27 cellular contexts compared by ENCODE assay signal in the genomic region with DNA sequence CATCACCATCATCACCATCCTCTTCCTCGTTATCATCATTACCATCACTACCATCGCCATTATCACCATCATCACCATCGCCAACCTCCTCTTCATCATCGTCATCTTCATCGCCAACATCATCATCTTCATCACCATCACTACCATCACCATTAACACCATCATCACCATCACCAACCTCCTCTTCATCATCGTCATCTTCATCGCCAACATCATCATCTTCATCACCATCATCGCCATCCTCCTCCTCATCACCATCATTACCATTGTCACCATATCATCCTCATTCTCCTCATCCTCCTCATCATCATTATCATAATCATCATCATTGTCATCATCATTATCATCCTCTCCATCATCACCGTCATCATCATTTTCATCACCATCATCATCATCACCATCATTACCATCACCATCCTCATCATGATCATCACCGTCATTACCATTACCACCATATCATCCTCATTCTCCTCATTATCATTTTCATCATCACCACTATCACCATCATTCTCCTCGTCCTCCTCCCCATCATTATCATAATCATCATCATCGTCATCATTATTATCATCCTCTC.
DNase-seq lines count a peak whose midpoint lies in the region; ATAC-seq, FAIRE-seq and TF ChIP-seq lines count a peak whose summit lies in the region.
"Had no signal": no experiment of that assay in that cellular context is flagged by ENCODE, and none has a peak within 500 bp of the region (broad histone marks: within the 10 kb centered on the region; RNA-seq: fewer than 3 reads in every experiment).

No MANE protein-coding gene starts in this region.

- H3K9me3 ChIP-seq in HEK293 (ENCODE audit: control insufficient read depth, insufficient read depth, low read depth, low read length) (no peaks in the 10 kb centered on the region), K562 (replicated peaks; ENCODE audit: control insufficient read depth, insufficient read depth, low read depth, low read length) (no peaks in the 10 kb centered on the region), H1 (ENCODE audit: insufficient read depth in 2 of 2, low read depth in 1 of 2, low read length in 1 of 2) (no peaks in the 10 kb centered on the region; a peak in 1 of 4 replicates), esophagus muscularis mucosa (no peaks in the 10 kb centered on the region)
- H3K9me3 ChIP-seq: BLaER1 had no signal

- no peaks in the 10 kb centered on the region for H4K20me1 ChIP-seq in K562 (replicated peaks; ENCODE audit: control insufficient read depth, insufficient read depth, low read length)
- H4K20me1 ChIP-seq in H1 (replicated peaks in 1 of 2; ENCODE audit: control insufficient read depth in 1 of 2, insufficient read depth in 2 of 2, low read length in 2 of 2): no peaks in the 10 kb centered on the region
- H4K20me1 ChIP-seq: BLaER1 had no signal

- no peak overlapping the region for H3K4ac ChIP-seq in H1 (replicated peaks; ENCODE audit: insufficient read length, low read depth, low read length)

- TF ChIP-seq EP300 in K562 (IDR thresholded peaks at IDR 0.05; ENCODE audit: low read length) (no peak), H1 (IDR thresholded peaks at IDR 0.05; ENCODE audit: borderline replicate concordance in 1 of 2, low read depth in 2 of 2, low read length in 2 of 2) (no peak), esophagus muscularis mucosa (IDR thresholded peaks at IDR 0.05) (no peak)

- no peak overlapping the region for H2BK12ac ChIP-seq in H1 (ENCODE audit: low read depth, low read length)

- TF ChIP-seq CTCF in HEK293 (tag by site-specific recombination; IDR thresholded peaks at IDR 0.05): no peak
- TF ChIP-seq CTCF in K562 (IDR thresholded peaks at IDR 0.05 in 2 of 3, conservative IDR thresholded peaks at IDR 0.05 in 1 of 3; ENCODE audit: insufficient read depth in 2 of 3, low read depth in 1 of 3, low read length in 3 of 3): no peak
- no peak for TF ChIP-seq CTCF in H1 (IDR thresholded peaks at IDR 0.05; ENCODE audit: control extremely low read depth in 1 of 3, insufficient read depth in 1 of 3, low read depth in 1 of 3, low read length in 3 of 3)
- TF ChIP-seq CTCF in esophagus muscularis mucosa (IDR thresholded peaks at IDR 0.05): no peak

- no peak overlapping the region for H2BK120ac ChIP-seq in H1 (replicated peaks; ENCODE audit: low read depth, low read length)

- H2AK5ac ChIP-seq in H1 (ENCODE audit: low read depth, low read length): peak overlapping the region; percentile 96

- H2BK5ac ChIP-seq in H1 (ENCODE audit: low read depth, low read length): no peak overlapping the region

- ATAC-seq in K562 (no peak), HG02981 (IDR thresholded peaks at IDR 0.05; ENCODE audit: unreplicated experiment) (no peak), HG03095 (IDR thresholded peaks at IDR 0.05; ENCODE audit: unreplicated experiment) (no peak)
- ATAC-seq: GM12878 had no signal

- no peak overlapping the region for H2AFZ ChIP-seq in K562 (ENCODE audit: low read depth, low read length)
- no peak overlapping the region for H2AFZ ChIP-seq in H1 (ENCODE audit: low read length)

- H3K9ac ChIP-seq in K562 (ENCODE audit: insufficient read depth in 1 of 2, low read depth in 2 of 2, low read length in 2 of 2) (no peak overlapping the region), H1 (replicated peaks in 1 of 4; ENCODE audit: extremely low read depth in 1 of 4, low read depth in 3 of 4, low read length in 3 of 4) (no peak overlapping the region)
- H3K9ac ChIP-seq: BLaER1 had no signal

- intact Hi-C loops in K562 (cut with micrococcal nuclease) (no loop called here), esophagus muscularis mucosa (cut with DNase I) (no loop called here)

- in situ Hi-C loops in K562 (cut with MboI) (no loop called here), ACHN (cut with HindIII; ENCODE audit: low pct_ligation_motif_present, low pct_unique_long_range_greater_than_20kb, low sequenced_read_pairs) (no loop called here)

- no peak overlapping the region for H4K91ac ChIP-seq in H1 (replicated peaks; ENCODE audit: insufficient read length, low read length)

- H3K27ac ChIP-seq in HEK293 (ENCODE audit: extremely low read depth, low read depth, low read length) (no peak overlapping the region), K562 (ENCODE audit: extremely low read depth, low read depth, low read length) (no peak overlapping the region), H1 (ENCODE audit: low read depth, low read length) (no peak overlapping the region), esophagus muscularis mucosa (replicated peaks in 1 of 4) (no peak overlapping the region)
- H3K27ac ChIP-seq: BLaER1 had no signal

- H3K4me3 ChIP-seq in HEK293 (ENCODE audit: low read depth, low read length) (no peak overlapping the region), K562 (no peak overlapping the region), H1 (ENCODE audit: extremely low read depth in 1 of 4, insufficient read depth in 2 of 4, low read depth in 3 of 4, low read length in 4 of 4) (no peak overlapping the region), esophagus muscularis mucosa (no peak overlapping the region)
- H3K4me3 ChIP-seq: BLaER1, GM12878 had no signal

- H2BK20ac ChIP-seq in H1 (ENCODE audit: low read length): no peak overlapping the region

- WGBS in K562 (ENCODE audit: insufficient coverage, low coverage, missing lambda C conversion rate): 0% methylated on average over 12 of the region's 12 CpGs
- WGBS in H1 (ENCODE audit: extremely low coverage in 1 of 2, insufficient coverage in 1 of 2, insufficient read length in 1 of 2, insufficient replicate concordance in 2 of 2, low coverage in 1 of 2, low lambda C conversion rate in 2 of 2, missing lambda C conversion rate in 1 of 2), 2 experiments: 90 to 100% methylated on average over 9 to 12 of the region's 12 CpGs
- 93% methylated on average over 12 of the region's 12 CpGs for WGBS in esophagus muscularis mucosa

- H3K27me3 ChIP-seq in K562 (ENCODE audit: control insufficient read depth in 2 of 2, insufficient read depth in 2 of 2, low read length in 2 of 2): peaks cover 0 to 15% of the 10 kb centered on the region in 2 experiments; a peak in 3 of 5 replicates
- H3K27me3 ChIP-seq in H1 (replicated peaks in 1 of 4; ENCODE audit: control insufficient read depth in 3 of 4, extremely low read depth in 1 of 4, insufficient read depth in 3 of 4, low read length in 3 of 4): no peaks in the 10 kb centered on the region
- H3K27me3 ChIP-seq in esophagus muscularis mucosa: peaks cover 0 to 55% (median 0%) of the 10 kb centered on the region in 4 donors
- H3K27me3 ChIP-seq: BE2C, BLaER1 had no signal

- H4K8ac ChIP-seq in H1 (ENCODE audit: extremely low read depth, insufficient read depth, low read length): no peak overlapping the region

- H2BK15ac ChIP-seq in H1 (ENCODE audit: low read length): no peak overlapping the region

- CTCF ChIA-PET in HEK293 (lab: Yijun Ruan, JAX) (no interaction called here), K562 (lab: Yijun Ruan, JAX; ENCODE audit: low intra/inter-chr PET ratio) (no interaction called here), H1 (lab: Charles Lee; ENCODE audit: partially characterized antibody) (interaction anchor here (0.9 to 1.6 kb wide), 3 partner anchors 19 to 130 kb away, joined by 3 to 4 read pairs (median 3); no protein-coding TSS in a partner anchor)

- no peak overlapping the region for H4K5ac ChIP-seq in H1 (ENCODE audit: insufficient read length, low read depth, low read length)

- TF ChIP-seq RAD21 in K562 (CRISPR knock-in tag; conservative IDR thresholded peaks at IDR 0.05 in 1 of 2, IDR thresholded peaks at IDR 0.05 in 1 of 2): no peak
- TF ChIP-seq RAD21 in H1 (IDR thresholded peaks at IDR 0.05 in 1 of 2, conservative IDR thresholded peaks at IDR 0.05 in 1 of 2; ENCODE audit: low read depth in 2 of 2, low read length in 2 of 2): no peak

- no peak overlapping the region for H3K4me2 ChIP-seq in K562 (ENCODE audit: insufficient read depth, low read length)
- no peak overlapping the region for H3K4me2 ChIP-seq in H1 (ENCODE audit: insufficient read depth in 1 of 2, low read depth in 2 of 2, low read length in 2 of 2)
- H3K4me2 ChIP-seq: BLaER1 had no signal

- no peak for TF ChIP-seq POLR2A in K562 (conservative IDR thresholded peaks at IDR 0.05)
- no peak for TF ChIP-seq POLR2A in H1 (IDR thresholded peaks at IDR 0.05; ENCODE audit: control extremely low read depth in 1 of 2, low read depth in 2 of 2, low read length in 2 of 2)
- no peak for TF ChIP-seq POLR2A in esophagus muscularis mucosa (IDR thresholded peaks at IDR 0.05; ENCODE audit: low read depth)

- H3K36me3 ChIP-seq in HEK293 (ENCODE audit: control insufficient read depth in 2 of 2, insufficient read depth in 1 of 2, low read length in 2 of 2) (no peaks in the 10 kb centered on the region), K562 (ENCODE audit: control insufficient read depth, insufficient read depth, low read length) (no peaks in the 10 kb centered on the region), H1 (ENCODE audit: control insufficient read depth in 2 of 4, insufficient read depth in 4 of 4, low read length in 3 of 4) (no peaks in the 10 kb centered on the region), esophagus muscularis mucosa (no peaks in the 10 kb centered on the region)
- H3K36me3 ChIP-seq: BE2C, BLaER1 had no signal

- H3K79me2 ChIP-seq in K562 (ENCODE audit: control insufficient read depth, insufficient read depth, low read length): no peaks in the 10 kb centered on the region
- no peaks in the 10 kb centered on the region for H3K79me2 ChIP-seq in H1 (ENCODE audit: control insufficient read depth in 1 of 2, insufficient read depth in 2 of 2, low read length in 2 of 2)

- no peak for DNase-seq in HTR-8/SVneo (ENCODE audit: insufficient read length, low spot score)
- DNase-seq in K562 (ENCODE audit: extremely low read depth in 1 of 4, low spot score in 3 of 4): no peak
- DNase-seq in H1 (ENCODE audit: low read depth in 1 of 2, low spot score in 2 of 2): no peak
- DNase-seq in esophagus muscularis mucosa (ENCODE audit: extremely low spot score): no peak
- no peak for DNase-seq in ACHN
- DNase-seq: 8988T; AML-193; BE2C; CD4-positive, alpha-beta memory T cell; CD4-positive, CD25-positive, alpha-beta regulatory T cell; CD8-positive, alpha-beta memory T cell; COR-L47; DMS 273 treated with DMSO at 0.1 percent for 48 hours; DMS153; DMS53; DMS79; DND-41; EL; GDM1 had no signal

- BruUV-seq in K562 (replicated peaks; lab: Mats Ljungman, UMichigan): no TSS peak

- H3K14ac ChIP-seq in H1 (ENCODE audit: insufficient read length): no peak overlapping the region

- FAIRE-seq in HTR-8/SVneo (lab: Jason Lieb, UNC): peak; percentile 73
- FAIRE-seq in K562 (lab: Jason Lieb, UNC): no peak
- FAIRE-seq in H1 (lab: Jason Lieb, UNC): no peak
- FAIRE-seq: A204.1, GM12878, GM12892, GM18507 had no signal

- H3K23ac ChIP-seq in H1 (ENCODE audit: insufficient read length): no peak overlapping the region

- peaks cover 6% of the 10 kb centered on the region; the same call in 1 of the 2 replicates for H3K23me2 ChIP-seq in H1 (ENCODE audit: low read depth, low read length)

- peak overlapping the region; percentile 83 for H3K56ac ChIP-seq in H1 (replicated peaks; ENCODE audit: insufficient read length, low read depth, low read length)

- no peaks in the 10 kb centered on the region for H3K79me1 ChIP-seq in H1 (ENCODE audit: low read depth, low read length)

- no peak overlapping the region for H3K18ac ChIP-seq in H1 (ENCODE audit: extremely low read depth, low read length)

- H3K4me1 ChIP-seq in HEK293 (ENCODE audit: control insufficient read depth, insufficient read depth, low read length) (no peaks in the 10 kb centered on the region), K562 (replicated peaks in 1 of 2; ENCODE audit: control insufficient read depth in 2 of 2, insufficient read depth in 2 of 2, low read length in 2 of 2) (no peaks in the 10 kb centered on the region; a peak in 1 of 5 replicates), H1 (replicated peaks in 1 of 4; ENCODE audit: control insufficient read depth in 3 of 4, insufficient read depth in 4 of 4, low read length in 3 of 4) (no peaks in the 10 kb centered on the region; a peak in 2 of 7 replicates), esophagus muscularis mucosa (no peaks in the 10 kb centered on the region)
- H3K4me1 ChIP-seq: BE2C had no signal

- no peaks in the 10 kb centered on the region for H3K9me1 ChIP-seq in K562 (ENCODE audit: control insufficient read depth, insufficient read depth, low read length)

- POLR2A ChIA-PET in HEK293 (lab: Yijun Ruan, JAX) (no interaction called here), K562 (lab: Yijun Ruan, JAX) (no interaction called here), H1 (lab: Charles Lee; ENCODE audit: partially characterized antibody) (no interaction called here)
